In genomic region chr10:44830022-44830421, GRCh38 we compare ENCODE assay signal across 1 cellular context.
TF ChIP-seq lines count a peak whose summit lies in the region.

No MANE protein-coding gene starts in this region.

TF ChIP-seq in IMR-90, 13 proteins besides CTCF, POLR2A, EP300 and RAD21:
- TF ChIP-seq CHD1 (IDR thresholded peaks at IDR 0.05; ENCODE audit: low read depth, low read length) (no peak), MAZ (IDR thresholded peaks at IDR 0.05; ENCODE audit: borderline replicate concordance, low read depth, low read length) (no peak), NFE2L2 (IDR thresholded peaks at IDR 0.05; ENCODE audit: low read depth, low read length) (no peak), MAFK (IDR thresholded peaks at IDR 0.05; ENCODE audit: low read depth, low read length) (no peak), BHLHE40 (IDR thresholded peaks at IDR 0.05; ENCODE audit: low read depth, low read length) (no peak), RFX5 (IDR thresholded peaks at IDR 0.05; ENCODE audit: low read depth, low read length) (no peak), SMC3 (IDR thresholded peaks at IDR 0.05; ENCODE audit: low read depth, low read length) (no peak), RCOR1 (IDR thresholded peaks at IDR 0.05; ENCODE audit: insufficient replicate concordance, low read length) (no peak), MXI1 (IDR thresholded peaks at IDR 0.05; ENCODE audit: borderline replicate concordance, low read depth, low read length) (no peak), USF2 (IDR thresholded peaks at IDR 0.05; ENCODE audit: low read depth, low read length) (no peak), FOS (IDR thresholded peaks at IDR 0.05; ENCODE audit: low read depth, low read length) (no peak), CEBPB (IDR thresholded peaks at IDR 0.05; ENCODE audit: low read depth, low read length) (no peak), ELK1 (IDR thresholded peaks at IDR 0.05; ENCODE audit: borderline replicate concordance, low read depth, low read length) (no peak)
